10 cellular contexts compared by ENCODE assay signal in genomic region chr16:89051521-89052166, GRCh38. TPM values are rescaled to one million over a fixed set of nuclear protein-coding genes. Genes with fewer than 3 reads are reported as not detected.
A peak's percentile ranks its signal among the peaks of the same experiment; 100 is the strongest.
DNase-seq lines count a peak whose midpoint lies in the region; ATAC-seq, FAIRE-seq and TF ChIP-seq lines count a peak whose summit lies in the region.
"Had no signal": no experiment of that assay in that cellular context is flagged by ENCODE, and none has a peak within 500 bp of the region (broad histone marks: within the 10 kb centered on the region; RNA-seq: fewer than 3 reads in every experiment).

No MANE protein-coding gene starts in this region.

- no peaks in the 10 kb centered on the region for H3K79me2 ChIP-seq in keratinocyte (ENCODE audit: control insufficient read depth, insufficient read depth, low read length)

- peak overlapping the region; percentile 56 for H3K9ac ChIP-seq in keratinocyte (ENCODE audit: control insufficient read depth, extremely low read depth, insufficient read depth, low read length)

- H3K27ac ChIP-seq in right cardiac atrium (ENCODE audit: low read length) (no peak overlapping the region), left ventricle myocardium inferior (replicated peaks) (no peak overlapping the region), keratinocyte (ENCODE audit: control insufficient read depth, insufficient read depth, low read length) (no peak overlapping the region), transverse colon (peak overlapping the region in 3 of 4 donors; percentile 75 to 81 (median 77))

- H3K9me1 ChIP-seq in keratinocyte (ENCODE audit: control insufficient read depth, extremely low read depth, insufficient read depth, low read length) = no peaks in the 10 kb centered on the region

- H2AFZ ChIP-seq in keratinocyte (ENCODE audit: control insufficient read depth, low read length) = no peak overlapping the region

- H3K36me3 ChIP-seq in left ventricle myocardium inferior (no peaks in the 10 kb centered on the region), keratinocyte (ENCODE audit: control insufficient read depth in 2 of 2, extremely low read depth in 1 of 2, insufficient read depth in 2 of 2, low read length in 2 of 2) (no peaks in the 10 kb centered on the region), transverse colon (no peaks in the 10 kb centered on the region), MG63 (no peaks in the 10 kb centered on the region)

- TF ChIP-seq EP300 in transverse colon (IDR thresholded peaks at IDR 0.05; ENCODE audit: low read depth) = no peak

- WGBS in right cardiac atrium = 70% methylated on average over 22 of the region's 22 CpGs
- WGBS in transverse colon (ENCODE audit: low coverage in 1 of 2), 2 donors = 56% methylated on average over 22 of the region's 22 CpGs; no CpG with 5 or more reads in 1 of the 2 donors

- peaks cover 3% of the 10 kb centered on the region for H4K20me1 ChIP-seq in keratinocyte (ENCODE audit: control insufficient read depth, extremely low read depth, insufficient read depth, low read length)

- dilution Hi-C loops in keratinocyte (cut with MboI; ENCODE audit: extremely low pct_ligation_motif_present, low sequenced_read_pairs) = no loop called here

- peak overlapping the region; percentile 94 for H3K4me2 ChIP-seq in keratinocyte (ENCODE audit: control insufficient read depth, extremely low read depth, insufficient read depth, low read depth, low read length)

- no peak for FAIRE-seq in keratinocyte (lab: Jason Lieb, UNC)

- in situ Hi-C loops in transverse colon (cut with MboI; ENCODE audit: low pct_ligation_motif_present in 1 of 4, low pct_unique_long_range_greater_than_20kb in 1 of 4, low sequenced_read_pairs in 3 of 4) = no loop called here

- TF ChIP-seq CTCF in left ventricle myocardium inferior (IDR thresholded peaks at IDR 0.05; ENCODE audit: borderline replicate concordance) (no peak), keratinocyte (optimal IDR thresholded peaks at IDR 0.05 in 1 of 3, IDR thresholded peaks at IDR 0.05 in 1 of 3, conservative IDR thresholded peaks at IDR 0.05 in 1 of 3; ENCODE audit: extremely low read depth in 1 of 3, insufficient read depth in 2 of 3, low read length in 3 of 3) (no peak), transverse colon (IDR thresholded peaks at IDR 0.05) (no peak)

- DNase-seq in right cardiac atrium (peak; percentile 2 to 43 (median 30)), left ventricle myocardium inferior (no peak), NCI-H69 (lab: John Stamatoyannopoulos, UW) (peak; percentile 5), keratinocyte (ENCODE audit: low read depth, low spot score) (no peak), transverse colon (no peak), AG08396 (ENCODE audit: low spot score) (no peak), MG63 (no peak)
- DNase-seq: activated gamma-delta T cell treated with Interleukin-2 at 50 U/mL for 16 hours, mesenchymal stem cell had no signal

- H3K4me1 ChIP-seq in right cardiac atrium (ENCODE audit: control insufficient read depth, insufficient read depth, low read length) = no peaks in the 10 kb centered on the region
- H3K4me1 ChIP-seq in left ventricle myocardium inferior = no peaks in the 10 kb centered on the region
- H3K4me1 ChIP-seq in keratinocyte (ENCODE audit: control insufficient read depth, extremely low read depth, insufficient read depth, low read length) = peaks cover 8% of the 10 kb centered on the region
- peaks cover 0 to 20% (median 16%) of the 10 kb centered on the region in 4 donors for H3K4me1 ChIP-seq in transverse colon

- intact Hi-C loops in right cardiac atrium (cut with DNase I) (no loop called here), left ventricle myocardium inferior (cut with micrococcal nuclease) (no loop called here), transverse colon (cut with DNase I; ENCODE audit: low total_unique reads) (no loop called here)

- H3K27me3 ChIP-seq in right cardiac atrium (ENCODE audit: control insufficient read depth, insufficient read depth) (no peaks in the 10 kb centered on the region), left ventricle myocardium inferior (ENCODE audit: low read depth) (peaks cover 100% of the 10 kb centered on the region), keratinocyte (ENCODE audit: control insufficient read depth, extremely low read depth, insufficient read depth, low read length) (peaks cover 63% of the 10 kb centered on the region), transverse colon (peaks cover 36% of the 10 kb centered on the region), MG63 (no peaks in the 10 kb centered on the region)

- ATAC-seq in right cardiac atrium = no peak
- ATAC-seq in HG02588 (IDR thresholded peaks at IDR 0.05; ENCODE audit: unreplicated experiment) = no peak

- TF ChIP-seq POLR2A in transverse colon (IDR thresholded peaks at IDR 0.05) = no peak

- H3K4me3 ChIP-seq in right cardiac atrium (ENCODE audit: low read length) (no peak overlapping the region), left ventricle myocardium inferior (no peak overlapping the region), keratinocyte (ENCODE audit: control insufficient read depth in 2 of 3, extremely low read depth in 1 of 3, insufficient read depth in 2 of 3, low read depth in 1 of 3, low read length in 3 of 3) (peak overlapping the region; percentile 66 to 77 (median 67)), transverse colon (peak overlapping the region in 3 of 4 donors; percentile 31 to 50 (median 36)), MG63 (no peak overlapping the region)

- H3K9me3 ChIP-seq in right cardiac atrium (ENCODE audit: control insufficient read depth, low read length) (no peaks in the 10 kb centered on the region), left ventricle myocardium inferior (replicated peaks) (no peaks in the 10 kb centered on the region), keratinocyte (ENCODE audit: control insufficient read depth, low read depth, low read length) (no peaks in the 10 kb centered on the region), transverse colon (no peaks in the 10 kb centered on the region), MG63 (no peaks in the 10 kb centered on the region)

RNA-seq across cellular contexts. Expression of gene ACSF3, which starts 42.0 kb away (rescaled TPM):
- 10 to 100 TPM; 13.9 to 22.4 (median 16.7) TPM for total RNA-seq in right cardiac atrium
- polyA plus RNA-seq in right cardiac atrium = 16.4 TPM
- total RNA-seq in left ventricle myocardium inferior = 16.7 TPM
- 9.8 to 13.4 TPM (median 11.2 TPM) in 3 replicates for polyA plus RNA-seq in keratinocyte
- polyA plus RNA-seq in keratinocyte (2011; ENCODE audit: low read depth) = 3.0 TPM
- polyA plus RNA-seq in keratinocyte (2011; cell fraction: cytosol; rRNA removed) = 6.5 and 10.8 TPM in 2 replicates
- polyA plus RNA-seq in keratinocyte (2011; cell fraction: nucleus; rRNA removed) = 20.8 and 21.9 TPM in 2 replicates
- 12.0 and 13.1 TPM in 2 replicates for polyA plus RNA-seq in keratinocyte (2012; ENCODE audit: low replicate concordance)
- 11.6 to 24.3 TPM (median 15.6 TPM) in 3 replicates for polyA minus RNA-seq in keratinocyte
- 16.3 TPM for polyA minus RNA-seq in keratinocyte (2011; cell fraction: cytosol; rRNA and poly(A)+ RNA removed)
- 13.4 and 18.7 TPM in 2 replicates for polyA minus RNA-seq in keratinocyte (2011; cell fraction: nucleus; rRNA and poly(A)+ RNA removed)
- total RNA-seq in transverse colon = 100 to 1,000 TPM in 1 of 4 donors, 10 to 100 TPM in 3; 54.5 to 120 (median 75.8) TPM
- total RNA-seq in MG63 (2014; rRNA removed; shearing (Covaris generic); ENCODE audit: low replicate concordance) = 11.0 and 21.8 TPM in 2 replicates

Comparison
In these comparisons a context has a peak if more than half of its experiments do, and no peak if none do; other contexts are left out.
1. DNase-seq: peak in right cardiac atrium (3 of 3) and NCI-H69 (single experiment); none in left ventricle myocardium inferior (single experiment), keratinocyte (single experiment), transverse colon (single experiment), AG08396 (single experiment) and MG63 (single experiment).
2. H3K27ac ChIP-seq: peak in transverse colon (3 of 4); none in right cardiac atrium (single experiment), left ventricle myocardium inferior (single experiment) and keratinocyte (single experiment).
3. H3K4me3 ChIP-seq: peak in keratinocyte (3 of 3) and transverse colon (3 of 4); none in right cardiac atrium (single experiment), left ventricle myocardium inferior (single experiment) and MG63 (single experiment).